Comparison of ENCODE assay signal across 11 cellular contexts in the genomic region with DNA sequence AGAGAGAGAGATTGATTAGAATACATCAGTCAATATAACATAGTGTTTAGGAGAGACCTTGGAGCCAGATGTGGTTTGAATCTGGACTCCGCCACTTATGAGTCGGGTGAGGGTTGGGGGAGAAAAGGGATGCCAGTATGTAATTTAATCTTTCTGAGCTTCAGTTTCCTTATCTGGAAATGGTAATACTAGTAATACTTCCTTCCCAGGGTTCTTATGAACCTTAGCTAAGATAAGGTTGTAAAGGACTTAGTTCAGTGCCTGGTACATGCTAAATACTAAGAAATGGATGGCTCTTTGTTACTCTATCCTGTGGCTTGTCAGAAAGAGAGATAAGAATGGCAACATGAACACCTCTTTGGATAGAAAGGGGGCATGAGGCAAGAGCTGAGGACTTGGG.
DNase-seq lines count a peak whose midpoint lies in the region; ATAC-seq and TF ChIP-seq lines count a peak whose summit lies in the region.
"Had no signal": no experiment of that assay in that cellular context is flagged by ENCODE, and none has a peak within 500 bp of the region (broad histone marks: within the 10 kb centered on the region; RNA-seq: fewer than 3 reads in every experiment).

No MANE protein-coding gene starts in this region.

- no peak overlapping the region for H3K4me3 Mint-ChIP-seq in activated CD4-positive, alpha-beta T cell treated with anti-CD3 and anti-CD28 coated beads, Interleukin-2, amount 10 ng/mL, durations not matched to agents 7 days and 5 days

- H3K27me3 Mint-ChIP-seq in activated CD4-positive, alpha-beta T cell treated with anti-CD3 and anti-CD28 coated beads, Interleukin-2, amount 10 ng/mL, durations not matched to agents 7 days and 5 days: no peaks in the 10 kb centered on the region

- intact Hi-C loops in psoas muscle (cut with DNase I): loop anchor here in 1 of 2 donors (5.0 kb wide), 1 partner anchor 297 kb away; no protein-coding TSS in a partner anchor

- H3K9me3 Mint-ChIP-seq in activated CD4-positive, alpha-beta T cell treated with anti-CD3 and anti-CD28 coated beads, Interleukin-2, amount 10 ng/mL, durations not matched to agents 7 days and 5 days: no peaks in the 10 kb centered on the region

- H3K36me3 Mint-ChIP-seq in activated CD4-positive, alpha-beta T cell treated with anti-CD3 and anti-CD28 coated beads, Interleukin-2, amount 10 ng/mL, durations not matched to agents 7 days and 5 days (ENCODE audit: low read depth): no peaks in the 10 kb centered on the region

- CTCF ChIA-PET in AG04450 (lab: Charles Lee): interaction anchor here (1.3 to 9.5 kb wide), 6 partner anchors 9 to 300 kb away, joined by 4 to 57 read pairs (median 7); no protein-coding TSS in a partner anchor
- CTCF ChIA-PET in activated CD4-positive, alpha-beta T cell treated with anti-CD3 and anti-CD28 coated beads, Interleukin-2, amount 10 ng/mL, durations not matched to agents 7 days and 5 days (lab: Charles Lee): interaction anchor here (0.8 to 1.1 kb wide), 2 partner anchors 10 to 395 kb away, joined by 3 read pairs; no protein-coding TSS in a partner anchor

- DNase-seq in AG04450 (ENCODE audit: low read depth, low spot score): no peak
- DNase-seq in SJSA1 (ENCODE audit: low read depth in 1 of 2, low spot score in 2 of 2): no peak
- DNase-seq in fibroblast of the aortic adventitia (ENCODE audit: low read depth): peak; percentile 81
- DNase-seq in psoas muscle: no peak
- DNase-seq in NCI-H1417 (lab: John Stamatoyannopoulos, UW): no peak
- DNase-seq in anterior cingulate cortex (lab: John Stamatoyannopoulos, UW): no peak
- no peak for DNase-seq in activated CD4-positive, alpha-beta T cell treated with anti-CD3 and anti-CD28 coated beads, Interleukin-2, amount 10 ng/mL, durations not matched to agents 7 days and 5 days
- DNase-seq: activated CD4-positive, alpha-beta T cell treated with anti-CD3 and anti-CD28 coated beads, Interleukin-2, amount 50 U/mL, for 1 hour; effector memory CD4-positive, alpha-beta T cell; NCI-H748 treated with DMSO at 0.1 percent for 48 hours had no signal

- TF ChIP-seq CTCF in AG04450 (IDR thresholded peaks at IDR 0.05; ENCODE audit: low read depth, low read length) (no peak), fibroblast of the aortic adventitia (IDR thresholded peaks at IDR 0.05; ENCODE audit: insufficient read depth, low read length) (no peak), psoas muscle (IDR thresholded peaks at IDR 0.05) (no peak)

- H3K4me3 ChIP-seq in AG04450 (ENCODE audit: low read depth, low read length) (no peak overlapping the region), SJSA1 (no peak overlapping the region), fibroblast of the aortic adventitia (ENCODE audit: low read depth, low read length) (no peak overlapping the region), psoas muscle (no peak overlapping the region)

- H3K9me3 ChIP-seq in AG04450 (ENCODE audit: control insufficient read depth, insufficient read depth, low read length): no peaks in the 10 kb centered on the region
- H3K9me3 ChIP-seq in SJSA1 (replicated peaks): no peaks in the 10 kb centered on the region
- no peaks in the 10 kb centered on the region for H3K9me3 ChIP-seq in psoas muscle

- H3K4me1 ChIP-seq in SJSA1 (replicated peaks): peaks cover 23% of the 10 kb centered on the region
- no peaks in the 10 kb centered on the region for H3K4me1 ChIP-seq in psoas muscle

- ATAC-seq in psoas muscle (no peak), HG03457 (IDR thresholded peaks at IDR 0.05; ENCODE audit: unreplicated experiment) (no peak)

- H3K4me1 Mint-ChIP-seq in activated CD4-positive, alpha-beta T cell treated with anti-CD3 and anti-CD28 coated beads, Interleukin-2, amount 10 ng/mL, durations not matched to agents 7 days and 5 days: no peaks in the 10 kb centered on the region

- 81 to 94% (median 86%) methylated on average over 2 of the region's 2 CpGs for WGBS in psoas muscle, 3 donors

- H3K27me3 ChIP-seq in AG04450 (ENCODE audit: control insufficient read depth, insufficient read depth, low read length): no peaks in the 10 kb centered on the region
- no peaks in the 10 kb centered on the region for H3K27me3 ChIP-seq in SJSA1 (replicated peaks)
- H3K27me3 ChIP-seq in psoas muscle (ENCODE audit: insufficient read depth in 3 of 3, low read length in 2 of 3): no peaks in the 10 kb centered on the region

- H3K36me3 ChIP-seq in SJSA1 (no peaks in the 10 kb centered on the region), psoas muscle (ENCODE audit: insufficient read depth in 1 of 2, low read depth in 1 of 2) (no peaks in the 10 kb centered on the region)

- POLR2A ChIA-PET in AG04450 (lab: Yijun Ruan, JAX): interaction anchor here (0.7 to 3.6 kb wide), 7 partner anchors 9 to 252 kb away, joined by 3 to 31 read pairs (median 4); no protein-coding TSS in a partner anchor
- POLR2A ChIA-PET in activated CD4-positive, alpha-beta T cell treated with anti-CD3 and anti-CD28 coated beads, Interleukin-2, amount 10 ng/mL, durations not matched to agents 7 days and 5 days (lab: Charles Lee): no interaction called here

- peak overlapping the region; percentile 94 for H3K27ac ChIP-seq in AG04450 (ENCODE audit: low read depth, low read length)
- peak overlapping the region; percentile 43 for H3K27ac ChIP-seq in SJSA1
- H3K27ac ChIP-seq in psoas muscle: peak overlapping the region; percentile 9

- H3K27ac Mint-ChIP-seq in activated CD4-positive, alpha-beta T cell treated with anti-CD3 and anti-CD28 coated beads, Interleukin-2, amount 10 ng/mL, durations not matched to agents 7 days and 5 days: no peak overlapping the region

Comparison
In these comparisons a context has a peak if more than half of its experiments do, and no peak if none do; other contexts are left out.
1. H3K27ac ChIP-seq: peak in every context shown above with its lines; median percentile 94 in AG04450; 43 in SJSA1; 9 in psoas muscle.